ENCODE assay signal across 8 cellular contexts in genomic region chr6:95576218-95576617, GRCh38. TPM values are rescaled to one million over a fixed set of nuclear protein-coding genes. Genes with fewer than 3 reads are reported as not detected.
A peak's percentile ranks its signal among the peaks of the same experiment; 100 is the strongest.
DNase-seq lines count a peak whose midpoint lies in the region; ATAC-seq, FAIRE-seq and TF ChIP-seq lines count a peak whose summit lies in the region.

No MANE protein-coding gene starts in this region.

- no peak for ATAC-seq in heart right ventricle
- ATAC-seq in left ventricle myocardium superior, result no peak

- H3K4me1 ChIP-seq in heart right ventricle (peaks cover 0 to 44% (median 28%) of the 10 kb centered on the region in 9 donors), vagina (peaks cover 46% of the 10 kb centered on the region)

- H3K36me3 Mint-ChIP-seq in activated naive CD8-positive, alpha-beta T cell treated with anti-CD3 and anti-CD28 coated beads for 36 hours, result peaks cover 30% of the 10 kb centered on the region

- FAIRE-seq in GM12892 (lab: Jason Lieb, UNC), result no peak

- H3K36me3 ChIP-seq in heart right ventricle (no peaks in the 10 kb centered on the region), vagina (no peaks in the 10 kb centered on the region)

- H3K27me3 ChIP-seq in heart right ventricle, result no peaks in the 10 kb centered on the region
- H3K27me3 ChIP-seq in vagina, result no peaks in the 10 kb centered on the region

- H3K4me3 Mint-ChIP-seq in activated naive CD8-positive, alpha-beta T cell treated with anti-CD3 and anti-CD28 coated beads for 36 hours, result peak overlapping the region; percentile 96

- H3K9me3 Mint-ChIP-seq in activated naive CD8-positive, alpha-beta T cell treated with anti-CD3 and anti-CD28 coated beads for 36 hours, result no peaks in the 10 kb centered on the region

- H3K4me3 ChIP-seq in heart right ventricle (peak overlapping the region; percentile 59 to 88 (median 69)), lower leg skin (ENCODE audit: low read depth, poor library complexity, severe bottlenecking) (peak overlapping the region; percentile 58), vagina (peak overlapping the region; percentile 63 to 69)

- peaks cover 42% of the 10 kb centered on the region for H3K4me1 Mint-ChIP-seq in activated naive CD8-positive, alpha-beta T cell treated with anti-CD3 and anti-CD28 coated beads for 36 hours

- no peaks in the 10 kb centered on the region for H3K9me3 ChIP-seq in heart right ventricle
- no peaks in the 10 kb centered on the region for H3K9me3 ChIP-seq in vagina

- peak overlapping the region; percentile 97 for H3K27ac Mint-ChIP-seq in activated naive CD8-positive, alpha-beta T cell treated with anti-CD3 and anti-CD28 coated beads for 36 hours

- H3K27me3 Mint-ChIP-seq in activated naive CD8-positive, alpha-beta T cell treated with anti-CD3 and anti-CD28 coated beads for 36 hours, result no peaks in the 10 kb centered on the region

- TF ChIP-seq POLR2A in lower leg skin (IDR thresholded peaks at IDR 0.05), result no peak
- TF ChIP-seq POLR2A in vagina (IDR thresholded peaks at IDR 0.05), result no peak
- TF ChIP-seq POLR2A in GM12892 (IDR thresholded peaks at IDR 0.05; ENCODE audit: low read depth, low read length), result no peak

- H3K27ac ChIP-seq in heart right ventricle (peak overlapping the region; percentile 64 to 95 (median 90)), vagina (peak overlapping the region; percentile 96)

- 15 to 17% methylated on average over 4 of the region's 4 CpGs for WGBS in heart right ventricle, 2 donors
- WGBS in lower leg skin, 2 donors, result 0 to 2% methylated on average over 4 of the region's 4 CpGs

- DNase-seq in heart right ventricle (no peak), left ventricle myocardium superior (no peak), lower leg skin (ENCODE audit: low spot score in 2 of 2) (no peak), vagina (ENCODE audit: extremely low spot score in 2 of 2) (no peak), GM12892 (ENCODE audit: insufficient read length) (no peak), NOMO-1 treated with DMSO at 0.1 percent for 48 hours (lab: John Stamatoyannopoulos, UW; ENCODE audit: unreplicated experiment) (no peak)
- DNase-seq in activated naive CD8-positive, alpha-beta T cell treated with anti-CD3 and anti-CD28 coated beads for 36 hours, result no peak
- no peak for DNase-seq in activated effector memory CD4-positive, alpha-beta T cell treated with Interleukin-2 at 50 U/mL for 16 hours

- TF ChIP-seq CTCF in heart right ventricle (IDR thresholded peaks at IDR 0.05) (no peak), lower leg skin (IDR thresholded peaks at IDR 0.05) (no peak), vagina (IDR thresholded peaks at IDR 0.05) (no peak)

- intact Hi-C loops in heart right ventricle (cut with DNase I), result loop anchor here in 2 of 10 donors (2.0 kb wide), 1 partner anchor 31 kb away; no protein-coding TSS in a partner anchor
- intact Hi-C loops in left ventricle myocardium superior (cut with micrococcal nuclease), result no loop called here
- intact Hi-C loops in lower leg skin (cut with DNase I; ENCODE audit: low total_unique reads), result no loop called here
- intact Hi-C loops in vagina (cut with DNase I), result no loop called here

RNA-seq across cellular contexts. Expression of gene MANEA, which starts 1.1 kb away (rescaled TPM):
- total RNA-seq in heart right ventricle (1 to 10 TPM; 3.5 to 7.0 (median 5.9) TPM), left ventricle myocardium superior (4.3 TPM), lower leg skin (1 to 10 TPM; 4.9 to 9.3 (median 6.5) TPM), vagina (5.9 TPM)
- 1 to 10 TPM; 2.6 to 4.9 TPM for polyA plus RNA-seq in heart right ventricle
- 10 to 100 TPM; 17.0 to 17.9 TPM for total RNA-seq in activated naive CD8-positive, alpha-beta T cell treated with anti-CD3 and anti-CD28 coated beads for 36 hours
- polyA plus RNA-seq in GM12892 (2012; ENCODE audit: missing spikeins), result 14.2 TPM
